8 cellular contexts compared by ENCODE assay signal in genomic region chr3:13495921-13496723, GRCh38. TPM values are rescaled to one million over a fixed set of nuclear protein-coding genes. Genes with fewer than 3 reads are reported as not detected.
A peak's percentile ranks its signal among the peaks of the same experiment; 100 is the strongest.
DNase-seq lines count a peak whose midpoint lies in the region; ATAC-seq, FAIRE-seq and TF ChIP-seq lines count a peak whose summit lies in the region.

No MANE protein-coding gene starts in this region.

- H3K9me3 ChIP-seq in liver (ENCODE audit: control insufficient read depth in 4 of 4, low read length in 3 of 4): no peaks in the 10 kb centered on the region

- no peak overlapping the region for H3K9ac ChIP-seq in liver (ENCODE audit: low read depth in 1 of 2, low read length in 2 of 2)

- peaks cover 2% of the 10 kb centered on the region for H3K4me1 Mint-ChIP-seq in activated CD4-positive, alpha-beta T cell treated with anti-CD3 and anti-CD28 coated beads, Interleukin-2, amount 10 ng/mL, durations not matched to agents 24 days and 14 days

- no peaks in the 10 kb centered on the region for H3K36me3 ChIP-seq in liver (ENCODE audit: control insufficient read depth in 4 of 4, insufficient read depth in 3 of 4, low read depth in 1 of 4, low read length in 3 of 4)

- peak; percentile 97 to 98 for TF ChIP-seq RAD21 in liver (IDR thresholded peaks at IDR 0.05)

- H3K4me1 ChIP-seq in liver (ENCODE audit: control insufficient read depth in 4 of 4, insufficient read depth in 4 of 4, low read length in 3 of 4): peaks cover 0 to 4% (median 2%) of the 10 kb centered on the region in 4 donors

- H3K27ac ChIP-seq in cingulate gyrus (ENCODE audit: low read depth, low read length) (peak overlapping the region; percentile 97), liver (ENCODE audit: low read depth in 1 of 2, low read length in 2 of 2) (no peak overlapping the region)

- no peak overlapping the region for H3K4me3 Mint-ChIP-seq in activated CD4-positive, alpha-beta T cell treated with anti-CD3 and anti-CD28 coated beads, Interleukin-2, amount 10 ng/mL, durations not matched to agents 24 days and 14 days

- intact Hi-C loops in activated CD4-positive, alpha-beta T cell treated with anti-CD3 and anti-CD28 coated beads, Interleukin-2, amount 10 ng/mL, durations not matched to agents 24 days and 14 days (cut with micrococcal nuclease): loop anchor here (1.0 to 5.0 kb wide), 2 partner anchors 152 to 391 kb away; no protein-coding TSS in a partner anchor

- no peak overlapping the region for H3K27ac Mint-ChIP-seq in activated CD4-positive, alpha-beta T cell treated with anti-CD3 and anti-CD28 coated beads, Interleukin-2, amount 10 ng/mL, durations not matched to agents 24 days and 14 days

- H3K27me3 Mint-ChIP-seq in activated CD4-positive, alpha-beta T cell treated with anti-CD3 and anti-CD28 coated beads, Interleukin-2, amount 10 ng/mL, durations not matched to agents 24 days and 14 days: peaks cover 1% of the 10 kb centered on the region

- TF ChIP-seq CTCF in liver (IDR thresholded peaks at IDR 0.05; ENCODE audit: low read depth, low read length, missing input control): peak; percentile 96

- no peak overlapping the region for H3K4me3 ChIP-seq in liver (ENCODE audit: low read depth in 1 of 3, low read length in 3 of 3)

- no peak for TF ChIP-seq POLR2A in GM12891 (IDR thresholded peaks at IDR 0.05; ENCODE audit: low read depth, low read length)

- peak; percentile 73 for ATAC-seq in HG02938 (IDR thresholded peaks at IDR 0.05; ENCODE audit: unreplicated experiment)
- no peak for ATAC-seq in HG02840 (IDR thresholded peaks at IDR 0.05; ENCODE audit: low FRiP score, unreplicated experiment)

- H3K27me3 ChIP-seq in liver (ENCODE audit: control insufficient read depth in 4 of 4, insufficient read depth in 4 of 4, low read length in 3 of 4): no peaks in the 10 kb centered on the region

- 40% methylated on average over 12 of the region's 12 CpGs for WGBS in liver

- no peaks in the 10 kb centered on the region for H3K9me3 Mint-ChIP-seq in activated CD4-positive, alpha-beta T cell treated with anti-CD3 and anti-CD28 coated beads, Interleukin-2, amount 10 ng/mL, durations not matched to agents 24 days and 14 days

- DNase-seq in GM12891 (ENCODE audit: insufficient read length, low spot score) (peak; percentile 67), NCI-H345 (lab: John Stamatoyannopoulos, UW) (peak; percentile 43)
- DNase-seq in activated CD4-positive, alpha-beta T cell treated with anti-CD3 and anti-CD28 coated beads, Interleukin-2, amount 10 ng/mL, durations not matched to agents 24 days and 14 days: peak; percentile 91
- peak; percentile 27 to 54 (median 31) for DNase-seq in stimulated activated CD4-positive, alpha-beta T cell treated with anti-CD3 and anti-CD28 coated beads, TNF-alpha, amount 100 ng/mL, for 1 hour (ENCODE audit: low read depth in 3 of 3, low spot score in 1 of 3)

- no peak for FAIRE-seq in GM12891 (lab: Jason Lieb, UNC)

- no peaks in the 10 kb centered on the region for H3K36me3 Mint-ChIP-seq in activated CD4-positive, alpha-beta T cell treated with anti-CD3 and anti-CD28 coated beads, Interleukin-2, amount 10 ng/mL, durations not matched to agents 24 days and 14 days (ENCODE audit: low read depth)

TF ChIP-seq in GM12891, 5 proteins besides CTCF, POLR2A, EP300 and RAD21:
- TF ChIP-seq PAX5 (IDR thresholded peaks at IDR 0.05; ENCODE audit: insufficient read depth, low read length, severe bottlenecking) (no peak), POU2F2 (IDR thresholded peaks at IDR 0.05; ENCODE audit: low read depth, low read length) (no peak), TAF1 (IDR thresholded peaks at IDR 0.05; ENCODE audit: low read depth, low read length) (no peak), SPI1 (IDR thresholded peaks at IDR 0.05; ENCODE audit: low read depth, low read length) (no peak), POLR2AphosphoS5 (IDR thresholded peaks at IDR 0.05; ENCODE audit: low read depth, low read length) (no peak)

TF ChIP-seq in liver, 16 proteins besides CTCF, POLR2A, EP300 and RAD21:
- TF ChIP-seq ZBTB33 (IDR thresholded peaks at IDR 0.05) (no peak), ATF3 (IDR thresholded peaks at IDR 0.05) (no peak), EGR1 (IDR thresholded peaks at IDR 0.05; ENCODE audit: low read depth in 2 of 2) (no peak), YY1 (IDR thresholded peaks at IDR 0.05) (no peak), SP1 (IDR thresholded peaks at IDR 0.05) (no peak), JUND (IDR thresholded peaks at IDR 0.05) (no peak), FOXA2 (IDR thresholded peaks at IDR 0.05) (peak; percentile 41), GABPA (IDR thresholded peaks at IDR 0.05 in 1 of 2, conservative IDR thresholded peaks at IDR 0.05 in 1 of 2) (no peak), FOXA1 (IDR thresholded peaks at IDR 0.05) (no peak), NR2F2 (IDR thresholded peaks at IDR 0.05) (peak; percentile 17), HNF4A (conservative IDR thresholded peaks at IDR 0.05) (no peak), TAF1 (conservative IDR thresholded peaks at IDR 0.05) (no peak), MAX (IDR thresholded peaks at IDR 0.05) (no peak), REST (IDR thresholded peaks at IDR 0.05) (no peak), RXRA (IDR thresholded peaks at IDR 0.05) (peak in 1 of 2 donors; percentile 53), HNF4G (IDR thresholded peaks at IDR 0.05) (no peak)
TF ChIP-seq in liver: peak in this region for 3.

RNA-seq across cellular contexts. Expression of gene HDAC11, which starts 16.0 kb away (rescaled TPM):
- polyA plus RNA-seq in GM12891 (2012; ENCODE audit: low read depth, missing spikeins): 0.94 TPM
- total RNA-seq in activated CD4-positive, alpha-beta T cell treated with anti-CD3 and anti-CD28 coated beads, Interleukin-2, amount 10 ng/mL, durations not matched to agents 24 days and 14 days: 1.5 and 2.1 TPM in 2 replicates
- 1 to 10 TPM; 3.8 to 9.0 TPM for total RNA-seq in liver
- 1 to 10 TPM; 2.5 TPM for polyA plus RNA-seq in liver

RNA-seq across cellular contexts. Expression of gene FBLN2, which starts 52.8 kb away (rescaled TPM):
- polyA plus RNA-seq in GM12891 (2012; ENCODE audit: low read depth, missing spikeins): 0.15 TPM
- total RNA-seq in activated CD4-positive, alpha-beta T cell treated with anti-CD3 and anti-CD28 coated beads, Interleukin-2, amount 10 ng/mL, durations not matched to agents 24 days and 14 days: not detected in 2 replicates
- total RNA-seq in liver: 1 to 10 TPM; 4.4 to 9.1 TPM
- 1 to 10 TPM; 1.3 to 4.3 TPM for polyA plus RNA-seq in liver

Comparison
In these comparisons a context has a peak if more than half of its experiments do, and no peak if none do; other contexts are left out.
1. DNase-seq: peak in every context shown above with its lines; median percentile 91 in activated CD4-positive, alpha-beta T cell treated with anti-CD3 and anti-CD28 coated beads, Interleukin-2, amount 10 ng/mL, durations not matched to agents 24 days and 14 days; 67 in GM12891; 43 in NCI-H345; 31 in stimulated activated CD4-positive, alpha-beta T cell treated with anti-CD3 and anti-CD28 coated beads, TNF-alpha, amount 100 ng/mL, for 1 hour.